14 cellular contexts compared by ENCODE assay signal in the genomic region with DNA sequence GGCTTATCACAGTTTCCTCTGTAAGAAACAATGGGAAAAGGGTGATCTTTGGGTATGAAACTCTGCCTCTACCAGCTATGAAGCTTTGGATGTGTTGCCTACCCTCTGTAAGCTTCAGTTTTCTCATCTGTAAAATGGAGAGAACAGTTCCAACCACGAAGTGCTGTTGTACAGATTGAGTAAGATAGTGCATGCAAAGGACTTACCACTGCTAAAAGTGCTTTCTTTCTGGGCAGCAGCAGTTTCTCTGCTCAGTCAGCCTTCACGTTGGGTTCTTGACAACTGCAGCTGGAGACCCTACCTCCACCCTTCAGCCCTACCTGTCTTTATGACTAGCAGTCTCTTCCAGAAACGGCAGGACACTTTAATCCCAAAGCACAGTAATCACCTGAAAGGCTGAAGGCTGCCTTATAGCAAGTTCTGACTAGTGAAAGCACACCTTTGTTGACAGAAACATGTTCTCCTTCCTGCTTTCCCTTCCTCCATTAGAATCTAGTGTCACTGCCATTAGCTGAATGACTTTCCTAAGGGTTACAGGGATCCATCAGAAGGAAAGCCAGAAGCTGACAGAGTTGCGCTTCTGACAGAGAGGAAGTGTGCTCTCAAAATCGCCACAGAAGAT.
DNase-seq lines count a peak whose midpoint lies in the region; ATAC-seq and TF ChIP-seq lines count a peak whose summit lies in the region.
"Had no signal": no experiment of that assay in that cellular context is flagged by ENCODE, and none has a peak within 500 bp of the region (broad histone marks: within the 10 kb centered on the region; RNA-seq: fewer than 3 reads in every experiment).

No MANE protein-coding gene starts in this region.

- H3K4me1 ChIP-seq in prostate gland (replicated peaks), result no peaks in the 10 kb centered on the region

- no peaks in the 10 kb centered on the region for H3K36me3 ChIP-seq in prostate gland
- H3K36me3 ChIP-seq: cardiac muscle cell had no signal

- POLR2A ChIA-PET in AG04450 (lab: Yijun Ruan, JAX), result no interaction called here

- TF ChIP-seq POLR2A in prostate gland (IDR thresholded peaks at IDR 0.05), result no peak

- DNase-seq in AG04450 (ENCODE audit: low read depth, low spot score), result no peak
- DNase-seq in HPDE6-E6E7 (ENCODE audit: extremely low spot score), result peak; percentile 49
- peak; percentile 85 for DNase-seq in epithelial cell of esophagus (ENCODE audit: low read depth)
- no peak for DNase-seq in prostate gland (ENCODE audit: low spot score)
- no peak for DNase-seq in NCI-H226
- no peak for DNase-seq in NCI-H345 (lab: John Stamatoyannopoulos, UW)
- no peak for DNase-seq in NCI-H345 treated with DMSO at 0.1 percent for 48 hours (lab: John Stamatoyannopoulos, UW; ENCODE audit: unreplicated experiment)
- DNase-seq: activated CD4-positive, alpha-beta memory T cell treated with anti-CD3 and anti-CD28 coated beads, Interleukin-2, amount 10 ng/mL, durations not matched to agents 7 days and 5 days; activated gamma-delta T cell treated with Interleukin-2 at 50 U/mL for 16 hours; DMS79 treated with DMSO at 0.1 percent for 48 hours; trophoblast cell had no signal

- WGBS in prostate gland, result 28% methylated on average over 5 of the region's 5 CpGs

- H3K4me3 ChIP-seq in AG04450 (ENCODE audit: low read depth, low read length) (no peak overlapping the region), epithelial cell of esophagus (ENCODE audit: low read length) (peak overlapping the region; percentile 32), prostate gland (no peak overlapping the region)
- H3K4me3 ChIP-seq: cardiac muscle cell had no signal

- ATAC-seq in HG02678 (IDR thresholded peaks at IDR 0.05; ENCODE audit: unreplicated experiment), result no peak

- no peaks in the 10 kb centered on the region for H3K27me3 ChIP-seq in AG04450 (ENCODE audit: control insufficient read depth, insufficient read depth, low read length)
- H3K27me3 ChIP-seq in prostate gland (replicated peaks; ENCODE audit: insufficient read depth), result no peaks in the 10 kb centered on the region
- H3K27me3 ChIP-seq: cardiac muscle cell had no signal

- CTCF ChIA-PET in AG04450 (lab: Charles Lee), result no interaction called here

- peak overlapping the region; percentile 34 for H3K27ac ChIP-seq in AG04450 (ENCODE audit: low read depth, low read length)
- peak overlapping the region; percentile 61 to 72 for H3K27ac ChIP-seq in prostate gland
- H3K27ac ChIP-seq: cardiac muscle cell, HL-60 had no signal

- intact Hi-C loops in prostate gland (cut with DNase I), result no loop called here

- TF ChIP-seq CTCF in AG04450 (IDR thresholded peaks at IDR 0.05; ENCODE audit: low read depth, low read length) (no peak), epithelial cell of esophagus (IDR thresholded peaks at IDR 0.05; ENCODE audit: insufficient read depth, low read depth, low read length, missing control alignments) (no peak), prostate gland (IDR thresholded peaks at IDR 0.05) (no peak)

- H3K9me3 ChIP-seq in AG04450 (ENCODE audit: control insufficient read depth, insufficient read depth, low read length) (no peaks in the 10 kb centered on the region), prostate gland (no peaks in the 10 kb centered on the region)

Comparison
In these comparisons a context has a peak if more than half of its experiments do, and no peak if none do; other contexts are left out.
1. DNase-seq: peak in HPDE6-E6E7 (single experiment) and epithelial cell of esophagus (single experiment); none in AG04450 (single experiment), prostate gland (single experiment), NCI-H226 (single experiment), NCI-H345 (single experiment) and NCI-H345 treated with DMSO at 0.1 percent for 48 hours (single experiment).